Comparison of ENCODE assay signal across 26 cellular contexts in genomic region chr3:128033102-128033501, GRCh38.
"Had no signal": no experiment of that assay in that cellular context is flagged by ENCODE, and none has a peak within 500 bp of the region (broad histone marks: within the 10 kb centered on the region; RNA-seq: fewer than 3 reads in every experiment).

No MANE protein-coding gene starts in this region.

- H3K27ac ChIP-seq: brain microvascular endothelial cell, esophagus squamous epithelium, gastrocnemius medialis, sigmoid colon, thoracic aorta, vagina had no signal

- H3K27me3 ChIP-seq: brain microvascular endothelial cell, esophagus squamous epithelium, gastrocnemius medialis, sigmoid colon, vagina had no signal

- FAIRE-seq: colon, islet of Langerhans had no signal

- H3K4me1 ChIP-seq: esophagus squamous epithelium, gastrocnemius medialis, sigmoid colon, vagina had no signal

- H3K4me3 ChIP-seq: esophagus squamous epithelium, gastrocnemius medialis, lung, sigmoid colon, thoracic aorta, vagina had no signal

- ATAC-seq: activated naive CD4-positive, alpha-beta T cell treated with anti-CD3 and anti-CD28 coated beads, Interleukin-2, amount 50 U/mL, for 72 hours; activated T-helper 17 cell treated with anti-CD3 and anti-CD28 coated beads, Interleukin-2, amount 50 U/mL, for 72 hours; gastrocnemius medialis; left colon; naive thymus-derived CD4-positive, alpha-beta T cell; WTC11 had no signal

- DNase-seq: activated CD4-positive, alpha-beta T cell treated with anti-CD3 and anti-CD28 coated beads, Interleukin-2, amount 50 U/mL, for 4 hours; activated CD8-positive, alpha-beta memory T cell treated with anti-CD3 and anti-CD28 coated beads for 24 hours; activated CD8-positive, alpha-beta memory T cell treated with anti-CD3 and anti-CD28 coated beads, Interleukin-2, amount 50 U/mL, for 4 hours; activated T-cell treated with anti-CD3 and anti-CD28 coated beads, Interleukin-2, amount 50 U/mL, for 24 hours; aorta; brain microvascular endothelial cell; effector memory CD4-positive, alpha-beta T cell; esophagus squamous epithelium; gastrocnemius medialis; hypothalamus; left colon; naive thymus-derived CD4-positive, alpha-beta T cell; occipital lobe; posterior cingulate gyrus; sigmoid colon; stimulated activated CD4-positive, alpha-beta T cell treated with anti-CD3 and anti-CD28 coated beads, Interleukin-2, amount 100 ng/mL, for 48 hours; stimulated activated naive CD4-positive, alpha-beta T cell; T1000 had no signal

- H3K36me3 ChIP-seq: brain microvascular endothelial cell, esophagus squamous epithelium, gastrocnemius medialis, sigmoid colon, thoracic aorta, vagina had no signal

- H3K9me3 ChIP-seq: esophagus squamous epithelium, gastrocnemius medialis, sigmoid colon, thoracic aorta, vagina had no signal
